ENCODE assay signal across 8 cellular contexts in genomic region chr18:54828290-54828871, GRCh38. TPM values are rescaled to one million over a fixed set of nuclear protein-coding genes. Genes with fewer than 3 reads are reported as not detected.
A peak's percentile ranks its signal among the peaks of the same experiment; 100 is the strongest.
DNase-seq lines count a peak whose midpoint lies in the region; ATAC-seq lines count a peak whose summit lies in the region.

RAB27B (plus strand) TSS chr18:54828477; CDS start chr18:54877586, 49,109 bp downstream.

- peak within 1 kb of the TSS; percentile 64 for H3K4me3 ChIP-seq in endocrine pancreas (ENCODE audit: control insufficient read depth, insufficient read depth, low read length)

- H3K4me1 ChIP-seq in endocrine pancreas (ENCODE audit: control insufficient read depth, insufficient read depth, low read length), result peaks cover 5% of the 10 kb centered on the region

- H3K9ac ChIP-seq in endocrine pancreas (ENCODE audit: control insufficient read depth, insufficient read depth, low read length), result peak within 1 kb of the TSS; percentile 14

- H3K9me3 ChIP-seq in endocrine pancreas (ENCODE audit: control insufficient read depth, low read length), result no peaks in the 10 kb centered on the region

- DNase-seq in NCI-H82 (lab: John Stamatoyannopoulos, UW) (peak; percentile 53), NCI-H82 treated with DMSO at 0.1 percent for 48 hours (lab: John Stamatoyannopoulos, UW; ENCODE audit: unreplicated experiment) (no peak), NCI-H524 treated with DMSO at 0.1 percent for 48 hours (lab: John Stamatoyannopoulos, UW) (peak; percentile 31), mesenteric fat pad (ENCODE audit: low spot score) (peak; percentile 90)
- peak; percentile 22 to 48 for DNase-seq in activated CD8-positive, alpha-beta memory T cell treated with anti-CD3 and anti-CD28 coated beads for 4 hours (ENCODE audit: low read depth in 2 of 2)
- DNase-seq in stimulated activated CD8-positive, alpha-beta memory T cell treated with anti-CD3 and anti-CD28 coated beads, Interleukin-12 subunit alpha, Interleukin-12 subunit beta, amount 100 ng/mL, for 1 hour (ENCODE audit: low read depth), result peak; percentile 49

- no peaks in the 10 kb centered on the region for H3K36me3 ChIP-seq in endocrine pancreas (ENCODE audit: control insufficient read depth, insufficient read depth, low read length)

- peaks cover 2% of the 10 kb centered on the region for H3K27me3 ChIP-seq in endocrine pancreas (ENCODE audit: control insufficient read depth, insufficient read depth, low read length)

- ATAC-seq in GM18519 (IDR thresholded peaks at IDR 0.05; ENCODE audit: low FRiP score, unreplicated experiment), result no peak

RNA-seq across cellular contexts. Expression of gene RAB27B, which starts in this region (rescaled TPM):
- total RNA-seq in mesenteric fat pad, result 0.93 TPM

Comparison
In these comparisons a context has a peak if more than half of its experiments do, and no peak if none do; other contexts are left out.
1. Peak in DNase-seq in mesenteric fat pad; RNA of the gene not detected or under 1 TPM.